17 cellular contexts compared by ENCODE assay signal in the genomic region with DNA sequence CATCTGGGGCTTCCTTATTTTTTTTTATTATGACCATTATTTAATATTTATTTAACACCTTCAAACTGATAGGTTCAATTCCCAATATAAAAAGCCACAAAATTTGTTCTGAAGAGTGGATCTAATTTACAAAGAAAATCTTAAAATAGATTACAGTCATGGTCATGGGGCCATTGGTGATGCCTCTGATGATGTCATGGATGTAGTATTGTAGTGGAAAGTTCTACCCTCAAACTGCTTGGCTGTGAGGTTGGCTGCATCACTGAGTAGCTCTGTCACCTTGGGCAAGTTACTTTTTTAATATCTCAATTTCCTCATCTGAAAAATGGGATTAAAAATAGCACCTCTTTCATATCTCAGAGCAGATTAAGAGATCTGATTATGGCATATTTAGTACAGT.
DNase-seq lines count a peak whose midpoint lies in the region; ATAC-seq, FAIRE-seq and TF ChIP-seq lines count a peak whose summit lies in the region.
"Had no signal": no experiment of that assay in that cellular context is flagged by ENCODE, and none has a peak within 500 bp of the region (broad histone marks: within the 10 kb centered on the region; RNA-seq: fewer than 3 reads in every experiment).

No MANE protein-coding gene starts in this region.

- H2BK15ac ChIP-seq in H9 (ENCODE audit: low read depth, low read length): no peak overlapping the region

- CTCF ChIA-PET in naive thymus-derived CD4-positive, alpha-beta T cell (lab: Charles Lee): interaction anchor here (0.6 kb wide), 1 partner anchor 1108 kb away, joined by 3 read pairs; no protein-coding TSS in a partner anchor

- H3K4me1 ChIP-seq in keratinocyte (ENCODE audit: control insufficient read depth, extremely low read depth, insufficient read depth, low read length): peaks cover 27% of the 10 kb centered on the region
- no peaks in the 10 kb centered on the region for H3K4me1 ChIP-seq in naive thymus-derived CD4-positive, alpha-beta T cell (ENCODE audit: control insufficient read depth in 2 of 2, insufficient read depth in 2 of 2, low read length in 2 of 2)
- no peaks in the 10 kb centered on the region; the same call in 1 of the 2 replicates for H3K4me1 ChIP-seq in H9 (ENCODE audit: insufficient read depth, low read length)
- H3K4me1 ChIP-seq: colonic mucosa had no signal

- no peak overlapping the region for H2BK20ac ChIP-seq in H9 (ENCODE audit: low read depth, low read length, poor library complexity, severe bottlenecking)

- no peaks in the 10 kb centered on the region for H3K27me3 Mint-ChIP-seq in naive thymus-derived CD4-positive, alpha-beta T cell
- no peaks in the 10 kb centered on the region for H3K27me3 Mint-ChIP-seq in H9 (ENCODE audit: low read depth)
- H3K27me3 Mint-ChIP-seq: activated CD4-positive, alpha-beta T cell treated with anti-CD3 and anti-CD28 coated beads, Interleukin-2, amount 10 ng/mL, durations not matched to agents 24 days and 14 days; activated naive CD8-positive, alpha-beta T cell treated with anti-CD3 and anti-CD28 coated beads, Interleukin-2, amount 10 ng/mL, durations not matched to agents 7 days and 5 days; stimulated activated naive CD8-positive, alpha-beta T cell treated with anti-CD3 and anti-CD28 coated beads, Interleukin-15, amount 100 ng/mL, for 72 hours had no signal

- no peak overlapping the region for H3K4me3 Mint-ChIP-seq in naive thymus-derived CD4-positive, alpha-beta T cell
- H3K4me3 Mint-ChIP-seq in H9: no peak overlapping the region
- H3K4me3 Mint-ChIP-seq: activated CD4-positive, alpha-beta T cell treated with anti-CD3 and anti-CD28 coated beads, Interleukin-2, amount 10 ng/mL, durations not matched to agents 24 days and 14 days; activated naive CD8-positive, alpha-beta T cell treated with anti-CD3 and anti-CD28 coated beads, Interleukin-2, amount 10 ng/mL, durations not matched to agents 7 days and 5 days; stimulated activated naive CD8-positive, alpha-beta T cell treated with anti-CD3 and anti-CD28 coated beads, Interleukin-15, amount 100 ng/mL, for 72 hours; T-helper 2 cell treated with Interferon-gamma antibody and Interleukin-4, amounts not matched to agents 5 μg/mL and 100 μg/mL, for 36 hours had no signal

- H3K36me3 ChIP-seq in bronchial epithelial cell (ENCODE audit: control insufficient read depth, insufficient read depth, low read length): no peaks in the 10 kb centered on the region
- no peaks in the 10 kb centered on the region for H3K36me3 ChIP-seq in keratinocyte (ENCODE audit: control insufficient read depth in 2 of 2, extremely low read depth in 1 of 2, insufficient read depth in 2 of 2, low read length in 2 of 2)
- no peaks in the 10 kb centered on the region for H3K36me3 ChIP-seq in naive thymus-derived CD4-positive, alpha-beta T cell (ENCODE audit: control insufficient read depth in 2 of 3, insufficient read depth in 3 of 3, low read length in 3 of 3)
- H3K36me3 ChIP-seq: colonic mucosa had no signal

- ATAC-seq in naive thymus-derived CD4-positive, alpha-beta T cell: no peak
- ATAC-seq in HG03460 (IDR thresholded peaks at IDR 0.05; ENCODE audit: unreplicated experiment): no peak
- ATAC-seq: stimulated activated naive CD8-positive, alpha-beta T cell treated with anti-CD3 and anti-CD28 coated beads, Interleukin-15, amount 100 ng/mL, for 72 hours had no signal

- H3K18ac ChIP-seq in H9 (ENCODE audit: insufficient read length, low read depth, low read length): no peak overlapping the region

- intact Hi-C loops in naive thymus-derived CD4-positive, alpha-beta T cell (cut with micrococcal nuclease): no loop called here

- dilution Hi-C loops in keratinocyte (cut with MboI; ENCODE audit: extremely low pct_ligation_motif_present, low sequenced_read_pairs): no loop called here

- H3K79me2 ChIP-seq in keratinocyte (ENCODE audit: control insufficient read depth, insufficient read depth, low read length) (no peaks in the 10 kb centered on the region), H9 (ENCODE audit: insufficient read depth, low read length) (no peaks in the 10 kb centered on the region)

- no peaks in the 10 kb centered on the region for H3K9me1 ChIP-seq in keratinocyte (ENCODE audit: control insufficient read depth, extremely low read depth, insufficient read depth, low read length)

- no peak overlapping the region for H3K23ac ChIP-seq in H9 (ENCODE audit: insufficient read length, low read depth, low read length)

- FAIRE-seq in bronchial epithelial cell (lab: Jason Lieb, UNC): no peak
- peak; percentile 9 for FAIRE-seq in keratinocyte (lab: Jason Lieb, UNC)
- FAIRE-seq: small intestine had no signal

- no peak overlapping the region for H3K4ac ChIP-seq in H9 (ENCODE audit: low read depth, low read length)

- no peaks in the 10 kb centered on the region for H3K4me1 Mint-ChIP-seq in naive thymus-derived CD4-positive, alpha-beta T cell
- peaks cover 12 to 16% of the 10 kb centered on the region in 2 experiments for H3K4me1 Mint-ChIP-seq in H9
- H3K4me1 Mint-ChIP-seq: activated CD4-positive, alpha-beta T cell treated with anti-CD3 and anti-CD28 coated beads, Interleukin-2, amount 10 ng/mL, durations not matched to agents 24 days and 14 days; activated naive CD8-positive, alpha-beta T cell treated with anti-CD3 and anti-CD28 coated beads, Interleukin-2, amount 10 ng/mL, durations not matched to agents 7 days and 5 days; stimulated activated naive CD8-positive, alpha-beta T cell treated with anti-CD3 and anti-CD28 coated beads, Interleukin-15, amount 100 ng/mL, for 72 hours had no signal

- H3K27me3 ChIP-seq in bronchial epithelial cell (ENCODE audit: control insufficient read depth, insufficient read depth, low read length): no peaks in the 10 kb centered on the region
- no peaks in the 10 kb centered on the region for H3K27me3 ChIP-seq in keratinocyte (ENCODE audit: control insufficient read depth, extremely low read depth, insufficient read depth, low read length)
- no peaks in the 10 kb centered on the region for H3K27me3 ChIP-seq in naive thymus-derived CD4-positive, alpha-beta T cell (ENCODE audit: control insufficient read depth in 2 of 2, insufficient read depth in 2 of 2, low read length in 2 of 2)
- H3K27me3 ChIP-seq in H9 (ENCODE audit: insufficient read depth, low read length): no peaks in the 10 kb centered on the region
- H3K27me3 ChIP-seq: colonic mucosa had no signal

- H4K5ac ChIP-seq in H9 (ENCODE audit: insufficient read length, low read depth, low read length): no peak overlapping the region

- peak overlapping the region; percentile 92 for H3K27ac ChIP-seq in keratinocyte (ENCODE audit: control insufficient read depth, insufficient read depth, low read length)
- H3K27ac ChIP-seq in naive thymus-derived CD4-positive, alpha-beta T cell (ENCODE audit: low read depth, low read length): no peak overlapping the region
- no peak overlapping the region for H3K27ac ChIP-seq in H9 (ENCODE audit: insufficient read length, low read depth, low read length)
- H3K27ac ChIP-seq: colonic mucosa had no signal

- H2AK5ac ChIP-seq in H9 (ENCODE audit: insufficient read length, low read length): no peak overlapping the region

- no peaks in the 10 kb centered on the region for H3K36me3 Mint-ChIP-seq in naive thymus-derived CD4-positive, alpha-beta T cell
- no peaks in the 10 kb centered on the region for H3K36me3 Mint-ChIP-seq in H9 (ENCODE audit: insufficient read depth in 1 of 3, low read depth in 3 of 3)
- H3K36me3 Mint-ChIP-seq: activated naive CD8-positive, alpha-beta T cell treated with anti-CD3 and anti-CD28 coated beads, Interleukin-2, amount 10 ng/mL, durations not matched to agents 7 days and 5 days had no signal

- H3K9ac ChIP-seq in keratinocyte (ENCODE audit: control insufficient read depth, extremely low read depth, insufficient read depth, low read length): peak overlapping the region; percentile 53
- no peak overlapping the region for H3K9ac ChIP-seq in H9 (ENCODE audit: extremely low read depth, insufficient read length, low read length)

- peak overlapping the region; percentile 78 for H3K4me2 ChIP-seq in keratinocyte (ENCODE audit: control insufficient read depth, extremely low read depth, insufficient read depth, low read depth, low read length)
- H3K4me2 ChIP-seq in H9 (ENCODE audit: insufficient read depth, insufficient read length, low read length): no peak overlapping the region

- peaks cover 0 to 6% (median 0%) of the 10 kb centered on the region in 11 donors for H3K9me3 Mint-ChIP-seq in naive thymus-derived CD4-positive, alpha-beta T cell
- no peaks in the 10 kb centered on the region for H3K9me3 Mint-ChIP-seq in H9
- H3K9me3 Mint-ChIP-seq: activated CD4-positive, alpha-beta T cell treated with anti-CD3 and anti-CD28 coated beads, Interleukin-2, amount 10 ng/mL, durations not matched to agents 24 days and 14 days; activated naive CD8-positive, alpha-beta T cell treated with anti-CD3 and anti-CD28 coated beads, Interleukin-2, amount 10 ng/mL, durations not matched to agents 7 days and 5 days; T-helper 2 cell treated with Interferon-gamma antibody and Interleukin-4, amounts not matched to agents 5 μg/mL and 100 μg/mL, for 36 hours had no signal

- no peaks in the 10 kb centered on the region for H3K23me2 ChIP-seq in H9 (ENCODE audit: insufficient read length, low read depth, low read length, poor library complexity, severe bottlenecking)

- DNase-seq in AG10803 (ENCODE audit: low read depth) (peak; percentile 48), HT1080 (ENCODE audit: low read depth) (peak; percentile 45), bronchial epithelial cell (ENCODE audit: low read depth) (peak; percentile 60), keratinocyte (ENCODE audit: low read depth, low spot score) (no peak), SKM-1 (lab: John Stamatoyannopoulos, UW; ENCODE audit: unreplicated experiment) (no peak), H9 (no peak)
- no peak for DNase-seq in naive thymus-derived CD4-positive, alpha-beta T cell
- DNase-seq: activated CD4-positive, alpha-beta T cell treated with anti-CD3 and anti-CD28 coated beads, Interleukin-2, amount 10 ng/mL, durations not matched to agents 24 days and 14 days; activated naive CD8-positive, alpha-beta T cell treated with anti-CD3 and anti-CD28 coated beads, Interleukin-2, amount 10 ng/mL, durations not matched to agents 7 days and 5 days; colonic mucosa; midbrain; MM.1S; NCI-H2081; small intestine; stimulated activated naive CD8-positive, alpha-beta T cell treated with anti-CD3 and anti-CD28 coated beads, Interleukin-15, amount 100 ng/mL, for 72 hours had no signal

- H2AFZ ChIP-seq in keratinocyte (ENCODE audit: control insufficient read depth, low read length) (no peak overlapping the region), H9 (ENCODE audit: low read length) (no peak overlapping the region)

- H2BK5ac ChIP-seq in H9 (ENCODE audit: insufficient read length, low read length): no peak overlapping the region

- H3K79me1 ChIP-seq in H9 (ENCODE audit: insufficient read depth, low read depth, low read length, poor library complexity, severe bottlenecking): no peaks in the 10 kb centered on the region

- H4K8ac ChIP-seq in H9 (replicated peaks; ENCODE audit: insufficient read length, low read depth, low read length): no peak overlapping the region

- H3K14ac ChIP-seq in H9 (ENCODE audit: insufficient read depth, low read length): no peak overlapping the region

- H3K56ac ChIP-seq in H9 (ENCODE audit: insufficient read length, low read depth, low read length): no peak overlapping the region

- no peak overlapping the region for H3T11ph ChIP-seq in H9 (ENCODE audit: low read length)

- no peak overlapping the region for H2BK120ac ChIP-seq in H9 (ENCODE audit: low read depth, low read length, poor library complexity, severe bottlenecking)

- TF ChIP-seq CTCF in AG10803 (conservative IDR thresholded peaks at IDR 0.05; ENCODE audit: low read length) (no peak), bronchial epithelial cell (IDR thresholded peaks at IDR 0.05; ENCODE audit: insufficient read depth, low read length, severe bottlenecking) (no peak), keratinocyte (optimal IDR thresholded peaks at IDR 0.05 in 1 of 3, IDR thresholded peaks at IDR 0.05 in 1 of 3, conservative IDR thresholded peaks at IDR 0.05 in 1 of 3; ENCODE audit: extremely low read depth in 1 of 3, insufficient read depth in 2 of 3, low read length in 3 of 3) (no peak), H9 (conservative IDR thresholded peaks at IDR 0.05) (no peak)

- H4K20me1 ChIP-seq in keratinocyte (ENCODE audit: control insufficient read depth, extremely low read depth, insufficient read depth, low read length) (no peaks in the 10 kb centered on the region), H9 (ENCODE audit: control insufficient read depth, insufficient read depth, insufficient read length) (no peaks in the 10 kb centered on the region)

- H2BK12ac ChIP-seq in H9 (ENCODE audit: insufficient read length, low read depth, low read length): no peak overlapping the region

- H4K91ac ChIP-seq in H9 (ENCODE audit: insufficient read length, low read depth, low read length): no peak overlapping the region

- POLR2A ChIA-PET in naive thymus-derived CD4-positive, alpha-beta T cell (lab: Charles Lee): no interaction called here

- no peaks in the 10 kb centered on the region for H3K9me3 ChIP-seq in keratinocyte (ENCODE audit: control insufficient read depth, low read depth, low read length)
- H3K9me3 ChIP-seq in naive thymus-derived CD4-positive, alpha-beta T cell (ENCODE audit: control insufficient read depth in 2 of 3, low read length in 3 of 3): no peaks in the 10 kb centered on the region
- H3K9me3 ChIP-seq in H9 (ENCODE audit: control insufficient read depth, low read depth, low read length): no peaks in the 10 kb centered on the region
- H3K9me3 ChIP-seq: colonic mucosa had no signal

- no peak overlapping the region for H3K4me3 ChIP-seq in AG10803 (ENCODE audit: low read length)
- no peak overlapping the region for H3K4me3 ChIP-seq in bronchial epithelial cell (ENCODE audit: low read depth, low read length)
- H3K4me3 ChIP-seq in keratinocyte (ENCODE audit: control insufficient read depth in 2 of 3, extremely low read depth in 1 of 3, insufficient read depth in 2 of 3, low read depth in 1 of 3, low read length in 3 of 3): no peak overlapping the region
- no peak overlapping the region for H3K4me3 ChIP-seq in naive thymus-derived CD4-positive, alpha-beta T cell (ENCODE audit: low read length)
- H3K4me3 ChIP-seq: colonic mucosa had no signal

- H3K27ac Mint-ChIP-seq in naive thymus-derived CD4-positive, alpha-beta T cell: no peak overlapping the region
- H3K27ac Mint-ChIP-seq in H9: no peak overlapping the region
- H3K27ac Mint-ChIP-seq: activated CD4-positive, alpha-beta T cell treated with anti-CD3 and anti-CD28 coated beads, Interleukin-2, amount 10 ng/mL, durations not matched to agents 24 days and 14 days; activated naive CD8-positive, alpha-beta T cell treated with anti-CD3 and anti-CD28 coated beads, Interleukin-2, amount 10 ng/mL, durations not matched to agents 7 days and 5 days; stimulated activated naive CD8-positive, alpha-beta T cell treated with anti-CD3 and anti-CD28 coated beads, Interleukin-15, amount 100 ng/mL, for 72 hours; T-helper 2 cell treated with Interferon-gamma antibody and Interleukin-4, amounts not matched to agents 5 μg/mL and 100 μg/mL, for 36 hours had no signal

Comparison
In these comparisons a context has a peak if more than half of its experiments do, and no peak if none do; other contexts are left out.
1. DNase-seq: peak in AG10803 (single experiment), HT1080 (single experiment) and bronchial epithelial cell (single experiment); none in keratinocyte (single experiment), SKM-1 (single experiment), naive thymus-derived CD4-positive, alpha-beta T cell (0 of 9) and H9 (single experiment).